33 cellular contexts compared by ENCODE assay signal in the genomic region with DNA sequence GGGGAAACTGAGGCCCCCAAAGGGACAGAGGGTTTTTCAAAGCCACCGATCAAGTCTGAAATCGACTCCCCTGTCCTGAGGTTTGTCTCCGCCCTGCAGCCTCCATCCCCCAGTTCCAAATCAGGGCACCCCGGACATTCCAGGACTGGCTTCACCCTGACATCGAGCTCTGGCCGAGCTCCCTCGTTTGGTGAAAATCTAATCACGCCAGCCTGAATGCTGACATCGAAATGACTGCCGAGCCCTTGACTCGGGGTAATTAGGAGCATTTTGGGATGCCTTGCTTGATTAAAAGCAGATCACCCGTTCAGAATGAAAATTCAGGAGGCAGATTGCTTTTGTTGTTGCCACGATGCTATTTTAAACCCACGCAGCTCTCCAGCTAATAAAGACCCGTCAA. TPM values are rescaled to one million over a fixed set of nuclear protein-coding genes. Genes with fewer than 3 reads are reported as not detected.
"Had no signal": no experiment of that assay in that cellular context is flagged by ENCODE, and none has a peak within 500 bp of the region (broad histone marks: within the 10 kb centered on the region; RNA-seq: fewer than 3 reads in every experiment).

No MANE protein-coding gene starts in this region.

- H3K9me3 ChIP-seq: breast epithelium, esophagus muscularis mucosa, heart right ventricle, left lung, upper lobe of right lung had no signal

- H3K4me1 ChIP-seq: breast epithelium, left lung, upper lobe of right lung had no signal

- H3K27ac ChIP-seq: breast epithelium, esophagus muscularis mucosa, heart right ventricle, left lung, skin epidermis, upper lobe of right lung had no signal

- ATAC-seq: heart right ventricle, left lung, sciatic nerve, upper lobe of right lung, WTC11 had no signal

- H3K36me3 ChIP-seq: breast epithelium, esophagus muscularis mucosa, heart right ventricle, left lung, upper lobe of right lung had no signal

- DNase-seq: activated CD4-positive, alpha-beta memory T cell treated with anti-CD3 and anti-CD28 coated beads, Interleukin-2, amount 10 ng/mL, durations not matched to agents 7 days and 5 days; activated CD4-positive, alpha-beta T cell treated with anti-CD3 and anti-CD28 coated beads for 1 hour; activated CD4-positive, alpha-beta T cell treated with anti-CD3 and anti-CD28 coated beads, Interleukin-2, amount 10 ng/mL, durations not matched to agents 7 days and 5 days; activated CD8-positive, alpha-beta memory T cell treated with anti-CD3 and anti-CD28 coated beads, Interleukin-2, amount 50 U/mL, for 48 hours; activated gamma-delta T cell; activated naive CD4-positive, alpha-beta T cell treated with anti-CD3 and anti-CD28 coated beads, Interleukin-2, amount 10 ng/mL, durations not matched to agents 7 days and 5 days; activated naive CD8-positive, alpha-beta T cell treated with anti-CD3 and anti-CD28 coated beads, Interleukin-2, amount 10 ng/mL, durations not matched to agents 7 days and 5 days; activated T-cell treated with anti-CD3 and anti-CD28 coated beads, Interleukin-2, amount 50 U/mL, for 24 hours; amniotic stem cell; dermis blood vessel endothelial cell; effector CD4-positive, alpha-beta T cell; foreskin melanocyte; heart right ventricle; kidney glomerular epithelial cell; left lung; naive B cell; stimulated activated CD4-positive, alpha-beta T cell treated with anti-CD3 and anti-CD28 coated beads, Interleukin-12 subunit alpha, Interleukin-12 subunit beta, amount 100 ng/mL, for 4 hours; stimulated activated CD4-positive, alpha-beta T cell treated with anti-CD3 and anti-CD28 coated beads, Interleukin-4, amount 100 ng/mL, for 1 hour; substantia nigra; T-helper 2 cell; upper lobe of right lung had no signal

- H3K4me3 ChIP-seq: breast epithelium, esophagus muscularis mucosa, heart right ventricle, left lung, lung, skin epidermis, upper lobe of right lung had no signal

RNA-seq across cellular contexts. Expression of a gene that starts 34.3 kb away (rescaled TPM):
- total RNA-seq: activated CD4-positive, alpha-beta memory T cell treated with anti-CD3 and anti-CD28 coated beads, Interleukin-2, amount 10 ng/mL, durations not matched to agents 7 days and 5 days; activated CD4-positive, alpha-beta T cell treated with anti-CD3 and anti-CD28 coated beads, Interleukin-2, amount 10 ng/mL, durations not matched to agents 7 days and 5 days; activated naive CD8-positive, alpha-beta T cell treated with anti-CD3 and anti-CD28 coated beads, Interleukin-2, amount 10 ng/mL, durations not matched to agents 7 days and 5 days; astrocyte; breast epithelium; dermis blood vessel endothelial cell; esophagus muscularis mucosa; glomerular endothelial cell; heart right ventricle; left lung; lung; mesenteric fat pad; osteocyte; posterior vena cava; renal cortical epithelial cell; sciatic nerve; upper lobe of right lung; WTC11 had no signal
